In genomic region chr11:119028346-119029068, GRCh38 we compare ENCODE assay signal across 13 cellular contexts. TPM values are rescaled to one million over a fixed set of nuclear protein-coding genes. Genes with fewer than 3 reads are reported as not detected.
DNase-seq lines count a peak whose midpoint lies in the region; ATAC-seq and TF ChIP-seq lines count a peak whose summit lies in the region.
"Had no signal": no experiment of that assay in that cellular context is flagged by ENCODE, and none has a peak within 500 bp of the region (broad histone marks: within the 10 kb centered on the region; RNA-seq: fewer than 3 reads in every experiment).

No MANE protein-coding gene starts in this region.

- H3K4me1 Mint-ChIP-seq in T-cell: peaks cover 19 to 37% (median 31%) of the 10 kb centered on the region in 3 donors

- H3K4me3 Mint-ChIP-seq in T-cell: peak overlapping the region; percentile 72 to 87 (median 78)

- no peak overlapping the region for H3K4me2 ChIP-seq in SK-N-SH

- H3K9me2 ChIP-seq in SK-N-SH: no peaks in the 10 kb centered on the region

- peak overlapping the region; percentile 57 to 84 for H3K27ac Mint-ChIP-seq in T-cell

- peaks cover 8% of the 10 kb centered on the region for H3F3A ChIP-seq in SK-N-SH (replicated peaks; ENCODE audit: insufficient read depth)

- no peak overlapping the region for H3K4me3 ChIP-seq in HEK293 (ENCODE audit: low read depth, low read length)
- peak overlapping the region; percentile 94 for H3K4me3 ChIP-seq in iPS-15b (ENCODE audit: low read depth, low read length)
- peak overlapping the region; percentile 95 for H3K4me3 ChIP-seq in psoas muscle
- H3K4me3 ChIP-seq in SK-N-SH (ENCODE audit: low read depth in 2 of 2, low read length in 1 of 2): no peak overlapping the region

- no peak overlapping the region for H2AFZ ChIP-seq in SK-N-SH (ENCODE audit: low read depth)
- H2AFZ ChIP-seq: parathyroid adenoma had no signal

- no peaks in the 10 kb centered on the region for H3K27me3 Mint-ChIP-seq in T-cell

- DNase-seq in T-cell (no peak), psoas muscle (no peak), SK-N-SH (no peak), occipital lobe (lab: John Stamatoyannopoulos, UW) (no peak)
- no peak for DNase-seq in stimulated activated naive CD4-positive, alpha-beta T cell treated with Interleukin-2 at 50 U/mL for 16 hours (lab: John Stamatoyannopoulos, UW)
- DNase-seq: DND-41, NCI-H1930, SHP77 treated with DMSO at 0.1 percent for 48 hours had no signal

- WGBS in psoas muscle, 3 donors: 45 to 83% (median 50%) methylated on average over 9 of the region's 9 CpGs
- 89% methylated on average over 7 of the region's 9 CpGs for WGBS in SK-N-SH (ENCODE audit: low lambda C conversion rate)

- CTCF ChIA-PET in HEK293 (lab: Yijun Ruan, JAX) (interaction anchor here (0.6 kb wide), 4 partner anchors 23 to 280 kb away, joined by 3 to 4 read pairs (median 3); no protein-coding TSS in a partner anchor), T-cell (lab: Charles Lee) (no interaction called here), SK-N-SH (lab: Yijun Ruan, JAX) (interaction anchor here (0.7 to 3.0 kb wide), 4 partner anchors 9 to 295 kb away, joined by 3 to 16 read pairs (median 3); partner anchors contain the start of genes RPS25 and TRAPPC4)

- TF ChIP-seq CTCF in HEK293 (tag by site-specific recombination; IDR thresholded peaks at IDR 0.05) (no peak), psoas muscle (IDR thresholded peaks at IDR 0.05) (no peak), SK-N-SH (IDR thresholded peaks at IDR 0.05) (no peak)

- POLR2A ChIA-PET in HEK293 (lab: Yijun Ruan, JAX): interaction anchor here (1.3 to 1.7 kb wide), 2 partner anchors 10 to 13 kb away, joined by 3 to 5 read pairs; partner anchors contain the start of genes RPS25 and TRAPPC4
- POLR2A ChIA-PET in T-cell (lab: Charles Lee): no interaction called here
- POLR2A ChIA-PET in SK-N-SH (lab: Yijun Ruan, JAX): no interaction called here

- no peaks in the 10 kb centered on the region for H3K79me2 ChIP-seq in SK-N-SH (ENCODE audit: insufficient read depth)
- H3K79me2 ChIP-seq: parathyroid adenoma had no signal

- no peak for TF ChIP-seq EP300 in SK-N-SH (IDR thresholded peaks at IDR 0.05; ENCODE audit: borderline replicate concordance in 1 of 2, low read depth in 1 of 2, low read length in 1 of 2)

- peaks cover 0 to 57% of the 10 kb centered on the region in 2 experiments; a peak in 1 of 3 replicates for H3K36me3 ChIP-seq in HEK293 (ENCODE audit: control insufficient read depth in 2 of 2, insufficient read depth in 1 of 2, low read length in 2 of 2)
- H3K36me3 ChIP-seq in iPS-15b (ENCODE audit: control insufficient read depth, insufficient read depth, low read length): peaks cover 41% of the 10 kb centered on the region
- H3K36me3 ChIP-seq in psoas muscle (ENCODE audit: insufficient read depth in 1 of 2, low read depth in 1 of 2): peaks cover 0 to 30% of the 10 kb centered on the region in 2 donors
- peaks cover 7 to 28% of the 10 kb centered on the region in 2 experiments for H3K36me3 ChIP-seq in SK-N-SH (replicated peaks in 1 of 2; ENCODE audit: control insufficient read depth in 1 of 2, insufficient read depth in 2 of 2, low read length in 1 of 2)

- H3K9me3 Mint-ChIP-seq in T-cell: no peaks in the 10 kb centered on the region

- H3K27ac ChIP-seq in HEK293 (ENCODE audit: extremely low read depth, low read depth, low read length): no peak overlapping the region
- H3K27ac ChIP-seq in psoas muscle: peak overlapping the region; percentile 93
- no peak overlapping the region for H3K27ac ChIP-seq in SK-N-SH (ENCODE audit: low read depth in 2 of 2, low read length in 1 of 2)
- H3K27ac ChIP-seq: cardiac muscle cell, parathyroid adenoma had no signal

- peak overlapping the region; percentile 84 for H3K9ac ChIP-seq in iPS-15b (ENCODE audit: low read depth, low read length)
- H3K9ac ChIP-seq in SK-N-SH: no peak overlapping the region
- H3K9ac ChIP-seq: parathyroid adenoma had no signal

- no peak for ATAC-seq in T-cell (replicated peaks in 1 of 4)
- no peak for ATAC-seq in psoas muscle
- ATAC-seq in GM18511 (IDR thresholded peaks at IDR 0.05; ENCODE audit: unreplicated experiment): no peak

- H3K36me3 Mint-ChIP-seq in T-cell: peaks cover 16% of the 10 kb centered on the region

- no peaks in the 10 kb centered on the region for H3K27me3 ChIP-seq in iPS-15b (ENCODE audit: control insufficient read depth, insufficient read depth, low read length)
- no peaks in the 10 kb centered on the region for H3K27me3 ChIP-seq in psoas muscle (ENCODE audit: insufficient read depth in 3 of 3, low read length in 2 of 3)
- no peaks in the 10 kb centered on the region for H3K27me3 ChIP-seq in SK-N-SH (ENCODE audit: insufficient read depth)
- H3K27me3 ChIP-seq: cardiac muscle cell had no signal

- H3K9me3 ChIP-seq in HEK293 (ENCODE audit: control insufficient read depth, insufficient read depth, low read depth, low read length) (no peaks in the 10 kb centered on the region), iPS-15b (ENCODE audit: control insufficient read depth, insufficient read depth, low read length) (no peaks in the 10 kb centered on the region), psoas muscle (no peaks in the 10 kb centered on the region), SK-N-SH (no peaks in the 10 kb centered on the region)

- no peaks in the 10 kb centered on the region for H4K20me1 ChIP-seq in SK-N-SH (ENCODE audit: insufficient read depth)

- H3K4me1 ChIP-seq in HEK293 (ENCODE audit: control insufficient read depth, insufficient read depth, low read length) (no peaks in the 10 kb centered on the region), iPS-15b (ENCODE audit: control insufficient read depth, insufficient read depth, low read length) (peaks cover 12% of the 10 kb centered on the region), psoas muscle (peaks cover 60% of the 10 kb centered on the region), SK-N-SH (ENCODE audit: control insufficient read depth in 1 of 2, insufficient read depth in 2 of 2, low read depth in 1 of 2, low read length in 1 of 2) (peaks cover 10 to 12% of the 10 kb centered on the region in 2 experiments; a peak in 3 of 4 replicates)

- intact Hi-C loops in psoas muscle (cut with DNase I): no loop called here

- TF ChIP-seq RAD21 in SK-N-SH (IDR thresholded peaks at IDR 0.05; ENCODE audit: low read length): no peak

TF ChIP-seq in HEK293, 187 proteins besides CTCF, POLR2A, EP300 and RAD21 (continues in another document):
- peak; percentile 92 for TF ChIP-seq ZIC2 (tag by site-specific recombination; IDR thresholded peaks at IDR 0.05)
- no peak for TF ChIP-seq ZNF404 (tag by site-specific recombination; IDR thresholded peaks at IDR 0.05)
- 0 out of 2 replicates have a peak, but pooled peaks have one; percentile 21 for TF ChIP-seq ZBTB48 (tag by site-specific recombination; IDR thresholded peaks at IDR 0.05)
- no peak for TF ChIP-seq PRDM1 (tag by site-specific recombination; IDR thresholded peaks at IDR 0.05)

TF ChIP-seq in SK-N-SH, 30 proteins besides CTCF, POLR2A, EP300 and RAD21 (continues in another document):
- TF ChIP-seq FOSL2 (IDR thresholded peaks at IDR 0.05; ENCODE audit: borderline replicate concordance, low read depth) (no peak), GABPA (IDR thresholded peaks at IDR 0.05; ENCODE audit: low read depth) (no peak), JUND (IDR thresholded peaks at IDR 0.05) (no peak), FOXJ3 (CRISPR knock-in tag; IDR thresholded peaks at IDR 0.05) (no peak), TCF12 (IDR thresholded peaks at IDR 0.05) (no peak), SIN3A (IDR thresholded peaks at IDR 0.05; ENCODE audit: borderline replicate concordance, low read depth, low read length) (no peak), MEF2A (IDR thresholded peaks at IDR 0.05; ENCODE audit: borderline replicate concordance, low read depth) (no peak), NRF1 (IDR thresholded peaks at IDR 0.05; ENCODE audit: low read depth, low read length) (no peak)

RNA-seq across cellular contexts. Expression of gene SLC37A4, which starts 2.2 kb away (rescaled TPM):
- total RNA-seq in T-cell (10 to 100 TPM in 4 of 5 donors, 1 to 10 TPM in 1; 8.9 to 18.0 (median 15.4) TPM), psoas muscle (10 to 100 TPM; 17.0 to 26.9 (median 20.5) TPM), occipital lobe (9.5 TPM)
- polyA plus RNA-seq in psoas muscle (10 to 100 TPM; 10.6 to 34.3 (median 25.9) TPM), SK-N-SH (2012; rRNA removed) (21.8 and 22.1 TPM in 2 replicates)
- polyA plus RNA-seq in SK-N-SH (2012; cell fraction: cytosol; rRNA removed): 12.6 and 17.4 TPM in 2 replicates
- 48.3 and 61.6 TPM in 2 replicates for polyA plus RNA-seq in SK-N-SH (2012; cell fraction: nucleus; rRNA removed)

RNA-seq across cellular contexts. Expression of gene TRAPPC4, which starts 9.9 kb away (rescaled TPM):
- total RNA-seq in T-cell: 10 to 100 TPM; 65.0 to 78.5 (median 74.3) TPM
- total RNA-seq in psoas muscle: 10 to 100 TPM; 46.1 to 61.5 (median 56.8) TPM
- 10 to 100 TPM; 39.0 to 99.5 (median 52.8) TPM for polyA plus RNA-seq in psoas muscle
- polyA plus RNA-seq in SK-N-SH (2012; rRNA removed): 299 and 368 TPM in 2 replicates
- 280 and 301 TPM in 2 replicates for polyA plus RNA-seq in SK-N-SH (2012; cell fraction: cytosol; rRNA removed)
- polyA plus RNA-seq in SK-N-SH (2012; cell fraction: nucleus; rRNA removed): 172 and 215 TPM in 2 replicates
- total RNA-seq in occipital lobe: 63.9 TPM

RNA-seq across cellular contexts. Expression of gene RPS25, which starts 10.4 kb away (rescaled TPM):
- total RNA-seq in T-cell (1,000 to 10,000 TPM; 1,733 to 2,728 (median 2,161) TPM), psoas muscle (1,000 to 10,000 TPM; 1,024 to 1,264 (median 1,219) TPM), occipital lobe (705 TPM)
- polyA plus RNA-seq in psoas muscle (1,000 to 10,000 TPM; 1,713 to 2,514 (median 2,031) TPM), SK-N-SH (2012; rRNA removed) (2,335 and 2,688 TPM in 2 replicates)
- 3,219 and 4,860 TPM in 2 replicates for polyA plus RNA-seq in SK-N-SH (2012; cell fraction: cytosol; rRNA removed)
- polyA plus RNA-seq in SK-N-SH (2012; cell fraction: nucleus; rRNA removed): 490 and 600 TPM in 2 replicates

RNA-seq across cellular contexts. Expression of gene HYOU1, which starts 28.5 kb away (rescaled TPM):
- total RNA-seq in T-cell (100 to 1,000 TPM in 4 of 5 donors, 10 to 100 TPM in 1; 91.2 to 113 (median 112) TPM), psoas muscle (10 to 100 TPM; 24.1 to 40.1 (median 33.2) TPM), occipital lobe (37.0 TPM)
- polyA plus RNA-seq in psoas muscle (10 to 100 TPM; 21.2 to 46.2 (median 30.0) TPM), SK-N-SH (2012; rRNA removed) (90.8 and 105 TPM in 2 replicates)
- 64.8 and 77.2 TPM in 2 replicates for polyA plus RNA-seq in SK-N-SH (2012; cell fraction: cytosol; rRNA removed)
- polyA plus RNA-seq in SK-N-SH (2012; cell fraction: nucleus; rRNA removed): 99.7 and 113 TPM in 2 replicates

RNA-seq across cellular contexts. Expression of gene CENATAC, which starts 30.6 kb away (rescaled TPM):
- total RNA-seq in T-cell (100 to 1,000 TPM; 104 to 121 (median 118) TPM), psoas muscle (10 to 100 TPM in 3 of 4 donors, 1 to 10 TPM in 1; 5.4 to 18.9 (median 10.9) TPM), occipital lobe (31.0 TPM)
- polyA plus RNA-seq in psoas muscle (10 to 100 TPM in 2 of 3 donors, 1 to 10 TPM in 1; 9.4 to 23.5 (median 10.1) TPM), SK-N-SH (2012; rRNA removed) (16.0 and 19.8 TPM in 2 replicates)
- 5.4 and 6.3 TPM in 2 replicates for polyA plus RNA-seq in SK-N-SH (2012; cell fraction: cytosol; rRNA removed)
- polyA plus RNA-seq in SK-N-SH (2012; cell fraction: nucleus; rRNA removed): 103 and 135 TPM in 2 replicates

Comparison
In these comparisons a context has a peak if more than half of its experiments do, and no peak if none do; other contexts are left out.
1. H3K4me3 ChIP-seq: peak in iPS-15b (single experiment) and psoas muscle (single experiment); none in HEK293 (single experiment) and SK-N-SH (0 of 2).
2. CTCF ChIA-PET loops: an anchor here in HEK293 (0.6 kb wide) and SK-N-SH (0.7 to 3.0 kb wide); none called in T-cell.